8 cellular contexts compared by ENCODE assay signal in the genomic region with DNA sequence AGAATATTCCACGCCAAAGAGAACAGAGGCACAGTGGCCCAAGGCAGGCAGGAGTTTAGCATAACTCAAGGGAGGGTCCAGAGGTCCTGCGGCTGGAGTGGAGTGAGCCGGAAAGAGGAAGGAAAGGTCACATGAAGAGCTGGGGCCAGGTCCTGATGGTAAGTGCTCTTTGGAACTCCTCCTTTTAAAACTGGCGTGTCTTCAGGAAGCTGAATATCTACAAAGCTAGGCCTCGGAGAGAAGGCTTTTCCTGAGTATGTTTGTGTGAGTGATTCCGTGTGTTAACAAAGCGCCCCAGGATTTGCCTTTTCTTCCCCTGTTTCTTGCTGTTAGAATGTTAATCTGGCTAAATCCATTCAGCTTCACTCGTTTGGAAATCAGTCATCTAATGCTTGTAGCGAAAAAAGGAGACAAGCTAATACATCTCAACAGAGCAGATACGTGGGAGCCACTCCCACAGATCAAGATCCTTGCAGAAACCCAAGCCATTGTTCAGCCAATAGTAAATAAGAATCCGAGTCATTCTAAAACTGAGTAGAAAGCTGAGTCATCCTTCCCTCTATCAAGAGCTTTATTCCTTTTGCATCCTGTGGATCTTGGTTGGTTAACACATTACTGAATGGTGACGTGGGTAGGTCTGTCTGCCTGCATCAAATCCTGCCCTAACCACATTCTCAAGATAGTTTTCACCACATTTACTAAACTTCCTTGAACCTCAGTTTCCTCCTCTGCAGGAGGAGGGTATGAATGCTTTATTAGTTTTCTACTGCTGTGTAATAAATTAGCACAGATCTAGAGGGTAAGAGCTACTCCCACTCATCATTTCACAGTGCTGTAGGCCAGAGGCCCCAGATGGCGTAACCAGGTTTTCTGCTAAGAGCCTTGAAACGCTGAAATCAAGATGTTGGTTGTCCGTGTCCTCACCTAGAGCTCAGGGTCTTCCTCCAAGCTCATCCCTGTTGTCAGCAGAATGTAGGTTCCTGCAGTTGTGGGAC. TPM values are rescaled to one million over a fixed set of nuclear protein-coding genes. Genes with fewer than 3 reads are reported as not detected.
A peak's percentile ranks its signal among the peaks of the same experiment; 100 is the strongest.
DNase-seq lines count a peak whose midpoint lies in the region; ATAC-seq and TF ChIP-seq lines count a peak whose summit lies in the region.

No MANE protein-coding gene starts in this region.

- TF ChIP-seq CTCF in lower lobe of right lung (IDR thresholded peaks at IDR 0.05) = no peak
- no peak for TF ChIP-seq CTCF in type B pancreatic cell (conservative IDR thresholded peaks at IDR 0.05)

- H3K27ac Mint-ChIP-seq in type B pancreatic cell = peak overlapping the region; percentile 99

- H3K4me3 ChIP-seq in lower lobe of right lung = no peak overlapping the region

- H3K4me3 Mint-ChIP-seq in type B pancreatic cell = peak overlapping the region; percentile 78

- DNase-seq in EH (ENCODE audit: low read depth) = peak; percentile 97
- DNase-seq in SKM-1 (lab: John Stamatoyannopoulos, UW; ENCODE audit: unreplicated experiment) = peak; percentile 96
- peak in 32 of 61 donors; percentile 0 to 88 (median 20) for DNase-seq in caudate nucleus (lab: John Stamatoyannopoulos, UW)
- DNase-seq in lower lobe of right lung = peak; percentile 62
- DNase-seq in type B pancreatic cell (ENCODE audit: extremely low spot score, unreplicated experiment) = no peak
- DNase-seq in NAMALWA (ENCODE audit: low spot score) = no peak

- ATAC-seq in GM19467 (IDR thresholded peaks at IDR 0.05; ENCODE audit: unreplicated experiment) (peak; percentile 57), HG03469 (IDR thresholded peaks at IDR 0.05; ENCODE audit: unreplicated experiment) (peak; percentile 84), lower lobe of right lung (peak; percentile 89)

- intact Hi-C loops in lower lobe of right lung (cut with DNase I) = no loop called here

- peaks cover 27% of the 10 kb centered on the region for H3K4me1 Mint-ChIP-seq in type B pancreatic cell (ENCODE audit: unreplicated experiment)

- H3K4me1 ChIP-seq in lower lobe of right lung = peaks cover 16% of the 10 kb centered on the region

- H3K36me3 Mint-ChIP-seq in type B pancreatic cell = no peaks in the 10 kb centered on the region

- H3K36me3 ChIP-seq in lower lobe of right lung = no peaks in the 10 kb centered on the region

- H3K9me3 ChIP-seq in lower lobe of right lung = no peaks in the 10 kb centered on the region

- H3K27ac ChIP-seq in caudate nucleus (ENCODE audit: low read depth, low read length) (peak overlapping the region; percentile 12), lower lobe of right lung (peak overlapping the region; percentile 56)

- no peaks in the 10 kb centered on the region for H3K27me3 ChIP-seq in lower lobe of right lung (ENCODE audit: low read depth)

- H3K9me3 Mint-ChIP-seq in type B pancreatic cell = no peaks in the 10 kb centered on the region

- H3K27me3 Mint-ChIP-seq in type B pancreatic cell = no peaks in the 10 kb centered on the region

RNA-seq across cellular contexts. Expression of a gene that starts 43.2 kb away (rescaled TPM):
- 108 TPM for total RNA-seq in lower lobe of right lung
- total RNA-seq in type B pancreatic cell (ENCODE audit: low replicate concordance) = 53.5 and 97.1 TPM in 2 replicates

Comparison
In these comparisons a context has a peak if more than half of its experiments do, and no peak if none do; other contexts are left out.
1. DNase-seq: peak in EH (single experiment), SKM-1 (single experiment), caudate nucleus (32 of 61) and lower lobe of right lung (single experiment); none in type B pancreatic cell (single experiment) and NAMALWA (single experiment).
2. Peak in every context shown above with its lines, with median percentiles within 50 percentile points of each other: ATAC-seq.